Comparison of ENCODE assay signal across 1 cellular context in the genomic region with DNA sequence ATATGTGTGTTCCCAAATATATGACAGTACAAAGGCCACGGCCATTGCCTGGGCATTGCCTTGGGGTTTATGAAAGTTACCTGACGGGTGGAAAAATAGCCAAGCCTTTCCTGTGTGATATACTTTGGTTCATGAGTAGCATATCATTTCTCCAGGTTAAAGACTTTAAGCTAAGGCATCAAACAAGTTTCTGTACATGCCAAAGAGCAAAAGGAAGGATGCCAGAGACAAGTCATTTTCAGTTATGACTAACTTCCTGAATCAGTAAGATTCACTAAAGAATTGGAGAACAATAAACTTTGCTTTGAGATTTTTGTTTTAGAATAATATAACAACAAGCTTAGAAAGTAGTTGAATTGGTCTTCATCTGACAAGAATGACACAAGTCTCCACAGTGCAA.
TF ChIP-seq lines count a peak whose summit lies in the region.

No MANE protein-coding gene starts in this region.

TF ChIP-seq in endothelial cell of umbilical vein, 7 proteins besides CTCF, POLR2A, EP300 and RAD21 (continued from another document):
- TF ChIP-seq MYC (IDR thresholded peaks at IDR 0.05; ENCODE audit: low read depth, low read length), result no peak
- no peak for TF ChIP-seq EZH2 (IDR thresholded peaks at IDR 0.05; ENCODE audit: borderline replicate concordance, low read depth, low read length, severe bottlenecking)
- TF ChIP-seq, protein P1, sequence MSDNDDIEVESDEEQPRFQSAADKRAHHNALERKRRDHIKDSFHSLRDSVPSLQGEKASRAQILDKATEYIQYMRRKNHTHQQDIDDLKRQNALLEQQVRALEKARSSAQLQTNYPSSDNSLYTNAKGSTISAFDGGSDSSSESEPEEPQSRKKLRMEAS (IDR thresholded peaks at IDR 0.05; ENCODE audit: insufficient read depth, insufficient read length), result no peak
- TF ChIP-seq JUN (IDR thresholded peaks at IDR 0.05; ENCODE audit: borderline replicate concordance, insufficient read depth, insufficient read length, low read depth), result no peak
TF ChIP-seq in endothelial cell of umbilical vein: peak in this region for 1.
